ENCODE assay signal across 15 cellular contexts in the genomic region with DNA sequence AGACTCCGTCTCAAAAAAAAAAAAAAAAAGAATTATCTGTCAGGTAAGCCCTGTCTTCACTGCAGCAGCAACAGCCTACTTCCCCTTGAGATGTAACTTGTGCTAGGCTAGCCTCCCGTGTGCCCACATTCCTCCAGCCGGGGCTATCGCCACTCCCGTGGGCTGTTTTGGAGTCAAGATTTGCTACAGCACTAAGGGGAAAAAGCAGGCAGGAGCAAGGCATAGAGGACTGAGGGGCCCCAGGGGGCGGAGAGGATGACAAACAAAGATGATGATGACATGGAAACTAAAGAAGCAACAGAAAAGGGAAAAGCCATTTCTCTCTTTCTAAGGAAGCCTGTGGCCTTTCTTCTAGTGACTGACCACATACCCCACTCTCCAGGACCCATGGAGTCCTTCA. TPM values are rescaled to one million over a fixed set of nuclear protein-coding genes. Genes with fewer than 3 reads are reported as not detected.
DNase-seq lines count a peak whose midpoint lies in the region; ATAC-seq, FAIRE-seq and TF ChIP-seq lines count a peak whose summit lies in the region.
"Had no signal": no experiment of that assay in that cellular context is flagged by ENCODE, and none has a peak within 500 bp of the region (broad histone marks: within the 10 kb centered on the region; RNA-seq: fewer than 3 reads in every experiment).

No MANE protein-coding gene starts in this region.

- H3K9me3 Mint-ChIP-seq in activated CD4-positive, alpha-beta T cell treated with anti-CD3 and anti-CD28 coated beads for 36 hours (ENCODE audit: low read depth) = no peaks in the 10 kb centered on the region
- H3K9me3 Mint-ChIP-seq in activated T-cell treated with anti-CD3 and anti-CD28 coated beads, Interleukin-2, amount 50 U/mL, for 72 hours = no peaks in the 10 kb centered on the region

- no TSS peak for BruUV-seq in mammary epithelial cell (replicated peaks; lab: Mats Ljungman, UMichigan)

- H3K4me2 ChIP-seq in mammary epithelial cell (ENCODE audit: insufficient read depth, low read depth, low read length) = no peak overlapping the region

- H3K79me2 ChIP-seq in mammary epithelial cell (ENCODE audit: insufficient read depth, low read length) = no peaks in the 10 kb centered on the region

- H3K4me1 Mint-ChIP-seq in activated CD4-positive, alpha-beta T cell treated with anti-CD3 and anti-CD28 coated beads for 36 hours = peaks cover 59% of the 10 kb centered on the region
- H3K4me1 Mint-ChIP-seq in activated T-cell treated with anti-CD3 and anti-CD28 coated beads, Interleukin-2, amount 50 U/mL, for 72 hours (ENCODE audit: low read depth) = peaks cover 75% of the 10 kb centered on the region

- in situ Hi-C loops in mammary epithelial cell (cut with MboI; ENCODE audit: low sequenced_read_pairs in 2 of 2) = loop anchor here in 1 of 2 donors (10.0 kb wide), 1 partner anchor 64 kb away; no protein-coding TSS in a partner anchor

- H3K9me3 ChIP-seq in neutrophil (no peaks in the 10 kb centered on the region), upper lobe of left lung (no peaks in the 10 kb centered on the region), mammary epithelial cell (replicated peaks; ENCODE audit: insufficient read depth, low read length) (no peaks in the 10 kb centered on the region)
- H3K9me3 ChIP-seq: right lobe of liver had no signal

- no peaks in the 10 kb centered on the region for H4K20me1 ChIP-seq in mammary epithelial cell (ENCODE audit: insufficient read depth, low read length)

- H3K36me3 ChIP-seq in neutrophil = peaks cover 41% of the 10 kb centered on the region
- H3K36me3 ChIP-seq in upper lobe of left lung = peaks cover 9 to 38% (median 21%) of the 10 kb centered on the region in 4 donors
- peaks cover 6% of the 10 kb centered on the region for H3K36me3 ChIP-seq in mammary epithelial cell (ENCODE audit: insufficient read depth, low read length)

- CTCF ChIA-PET in activated CD4-positive, alpha-beta T cell treated with anti-CD3 and anti-CD28 coated beads for 36 hours (lab: Charles Lee) = interaction anchor here (0.6 to 8.0 kb wide), 8 partner anchors 10 to 444 kb away, joined by 3 to 195 read pairs (median 4); a partner anchor contains a TSS
- CTCF ChIA-PET in mammary epithelial cell (lab: Charles Lee; ENCODE audit: low non-redundant PET) = interaction anchor here (0.9 kb wide), 1 partner anchor 153 kb away, joined by 3 read pairs; no protein-coding TSS in a partner anchor

- peak; percentile 21 for ATAC-seq in activated CD4-positive, alpha-beta T cell treated with anti-CD3 and anti-CD28 coated beads for 36 hours
- peak; percentile 43 to 50 for ATAC-seq in activated T-cell treated with anti-CD3 and anti-CD28 coated beads, Interleukin-2, amount 50 U/mL, for 72 hours (replicated peaks in 1 of 2)
- no peak for ATAC-seq in upper lobe of left lung (ENCODE audit: low FRiP score in 2 of 2)
- ATAC-seq: right lobe of liver had no signal

- H3K27ac ChIP-seq in neutrophil = peak overlapping the region; percentile 96
- peak overlapping the region; percentile 5 to 80 (median 66) for H3K27ac ChIP-seq in upper lobe of left lung
- no peak overlapping the region for H3K27ac ChIP-seq in mammary epithelial cell (ENCODE audit: insufficient read depth, low read depth, low read length)

- H3K9ac ChIP-seq in mammary epithelial cell (ENCODE audit: insufficient read depth, low read length) = no peak overlapping the region

- H3K36me3 Mint-ChIP-seq in activated CD4-positive, alpha-beta T cell treated with anti-CD3 and anti-CD28 coated beads for 36 hours (ENCODE audit: low read depth) = peaks cover 47% of the 10 kb centered on the region
- H3K36me3 Mint-ChIP-seq in activated T-cell treated with anti-CD3 and anti-CD28 coated beads, Interleukin-2, amount 50 U/mL, for 72 hours (ENCODE audit: insufficient read depth in 2 of 2) = peaks cover 14 to 20% of the 10 kb centered on the region in 2 donors

- peak overlapping the region; percentile 99 for H3K27ac Mint-ChIP-seq in activated CD4-positive, alpha-beta T cell treated with anti-CD3 and anti-CD28 coated beads for 36 hours
- H3K27ac Mint-ChIP-seq in activated T-cell treated with anti-CD3 and anti-CD28 coated beads, Interleukin-2, amount 50 U/mL, for 72 hours = peak overlapping the region; percentile 99

- TF ChIP-seq EP300 in upper lobe of left lung (IDR thresholded peaks at IDR 0.05) = no peak

- no peaks in the 10 kb centered on the region for H3K27me3 Mint-ChIP-seq in activated CD4-positive, alpha-beta T cell treated with anti-CD3 and anti-CD28 coated beads for 36 hours
- H3K27me3 Mint-ChIP-seq in activated T-cell treated with anti-CD3 and anti-CD28 coated beads, Interleukin-2, amount 50 U/mL, for 72 hours (ENCODE audit: low read depth) = no peaks in the 10 kb centered on the region

- dilution Hi-C loops in mammary epithelial cell (cut with HindIII; ENCODE audit: low sequenced_read_pairs) = loop anchor here (5.0 kb wide), 1 partner anchor 61 kb away; no protein-coding TSS in a partner anchor

- no peak for FAIRE-seq in D721Med (lab: Jason Lieb, UNC)
- FAIRE-seq: A204.1 had no signal

- H3K4me3 ChIP-seq in neutrophil (ENCODE audit: low read depth in 1 of 2, low read length in 1 of 2) = peak overlapping the region; percentile 71 to 97
- peak overlapping the region in 1 of 4 donors; percentile 50 for H3K4me3 ChIP-seq in upper lobe of left lung
- H3K4me3 ChIP-seq in mammary epithelial cell (replicated peaks in 1 of 3; ENCODE audit: insufficient read depth in 1 of 3, low read depth in 2 of 3, low read length in 3 of 3) = no peak overlapping the region
- H3K4me3 ChIP-seq: cardiac muscle cell had no signal

- intact Hi-C loops in activated CD4-positive, alpha-beta T cell treated with anti-CD3 and anti-CD28 coated beads for 36 hours (cut with DNase I, micrococcal nuclease) = loop anchor here (5.0 kb wide), 3 partner anchors 39 to 596 kb away; a partner anchor contains a TSS
- intact Hi-C loops in mammary epithelial cell (cut with micrococcal nuclease) = loop anchor here (5.0 kb wide), 1 partner anchor 151 kb away; a partner anchor contains a TSS

- peak; percentile 83 for DNase-seq in activated CD4-positive, alpha-beta T cell treated with anti-CD3 and anti-CD28 coated beads for 36 hours
- no peak for DNase-seq in activated CD4-positive, alpha-beta T cell treated with anti-CD3 and anti-CD28 coated beads for 1 hour
- DNase-seq in activated T-cell treated with anti-CD3 and anti-CD28 coated beads, Interleukin-2, amount 50 U/mL, for 72 hours = peak; percentile 66 to 73
- DNase-seq in upper lobe of left lung (no peak), mammary epithelial cell (no peak), D721Med (ENCODE audit: insufficient read length, low spot score) (no peak), D341Med (ENCODE audit: low spot score) (no peak)
- DNase-seq: foreskin melanocyte, HCEC 1CT, right lobe of liver had no signal

- H2AFZ ChIP-seq in mammary epithelial cell (ENCODE audit: low read depth, low read length) = no peak overlapping the region

- POLR2A ChIA-PET in activated CD4-positive, alpha-beta T cell treated with anti-CD3 and anti-CD28 coated beads for 36 hours (lab: Charles Lee) = interaction anchor here (0.5 to 2.9 kb wide), 5 partner anchors 7 to 121 kb away, joined by 3 to 9 read pairs (median 6); a partner anchor contains a TSS

- TF ChIP-seq POLR2A in upper lobe of left lung (IDR thresholded peaks at IDR 0.05) = no peak

- H3K4me3 Mint-ChIP-seq in activated CD4-positive, alpha-beta T cell treated with anti-CD3 and anti-CD28 coated beads for 36 hours = peak overlapping the region; percentile 88
- peak overlapping the region; percentile 94 to 99 for H3K4me3 Mint-ChIP-seq in activated T-cell treated with anti-CD3 and anti-CD28 coated beads, Interleukin-2, amount 50 U/mL, for 72 hours

- WGBS in upper lobe of left lung, 2 donors = 76 to 77% methylated on average over 6 of the region's 6 CpGs
- 70% methylated on average over 5 of the region's 6 CpGs for WGBS in mammary epithelial cell (ENCODE audit: low coverage, missing lambda C conversion rate)

- H3K27me3 ChIP-seq in neutrophil (no peaks in the 10 kb centered on the region), upper lobe of left lung (no peaks in the 10 kb centered on the region), mammary epithelial cell (ENCODE audit: insufficient read depth, low read length) (no peaks in the 10 kb centered on the region)
- H3K27me3 ChIP-seq: cardiac muscle cell, right lobe of liver had no signal

- H3K4me1 ChIP-seq in neutrophil (ENCODE audit: control insufficient read depth in 1 of 2, insufficient read depth in 1 of 2, low read depth in 1 of 2, low read length in 1 of 2) (peaks cover 48 to 69% of the 10 kb centered on the region in 2 experiments), upper lobe of left lung (peaks cover 5 to 26% (median 11%) of the 10 kb centered on the region in 4 donors), mammary epithelial cell (ENCODE audit: insufficient read depth, low read length) (peaks cover 3% of the 10 kb centered on the region)
- H3K4me1 ChIP-seq: right lobe of liver had no signal

- TF ChIP-seq CTCF in neutrophil (IDR thresholded peaks at IDR 0.05) = no peak
- no peak for TF ChIP-seq CTCF in upper lobe of left lung (IDR thresholded peaks at IDR 0.05)
- no peak for TF ChIP-seq CTCF in mammary epithelial cell (conservative IDR thresholded peaks at IDR 0.05 in 1 of 2, IDR thresholded peaks at IDR 0.05 in 1 of 2; ENCODE audit: extremely low read depth in 1 of 2, insufficient read depth in 1 of 2, low read depth in 1 of 2, low read length in 2 of 2)
- TF ChIP-seq CTCF in D721Med (IDR thresholded peaks at IDR 0.05; ENCODE audit: insufficient read depth, missing control alignments) = no peak

RNA-seq across cellular contexts. Expression of a gene that starts 1.9 kb away (rescaled TPM):
- 10 to 100 TPM; 18.4 to 19.2 TPM for total RNA-seq in activated CD4-positive, alpha-beta T cell treated with anti-CD3 and anti-CD28 coated beads for 36 hours
- total RNA-seq in activated T-cell treated with anti-CD3 and anti-CD28 coated beads, Interleukin-2, amount 50 U/mL, for 72 hours = 10 to 100 TPM; 14.7 to 17.1 TPM
- total RNA-seq in upper lobe of left lung (10 to 100 TPM in 5 of 6 donors, 1 to 10 TPM in 1; 7.4 to 19.1 (median 15.8) TPM), mammary epithelial cell (not detected)
- polyA plus RNA-seq in mammary epithelial cell = not detected
- polyA minus RNA-seq in mammary epithelial cell = not detected

RNA-seq across cellular contexts. Expression of a gene that starts 7.4 kb away (rescaled TPM):
- 1 to 10 TPM; 4.3 to 5.1 TPM for total RNA-seq in activated CD4-positive, alpha-beta T cell treated with anti-CD3 and anti-CD28 coated beads for 36 hours
- 1 to 10 TPM; 5.2 to 6.1 TPM for total RNA-seq in activated T-cell treated with anti-CD3 and anti-CD28 coated beads, Interleukin-2, amount 50 U/mL, for 72 hours
- total RNA-seq in upper lobe of left lung = 10 to 100 TPM in 1 of 6 donors, 1 to 10 TPM in 5; 2.2 to 16.8 (median 6.2) TPM
- 1 to 10 TPM; 7.3 to 9.7 TPM for total RNA-seq in mammary epithelial cell
- polyA plus RNA-seq in mammary epithelial cell = 3.8 TPM
- polyA minus RNA-seq in mammary epithelial cell = 21.4 TPM

RNA-seq across cellular contexts. Expression of a gene that starts 7.6 kb away (rescaled TPM):
- 10 to 100 TPM; 64.3 to 90.8 TPM for total RNA-seq in activated CD4-positive, alpha-beta T cell treated with anti-CD3 and anti-CD28 coated beads for 36 hours
- total RNA-seq in activated T-cell treated with anti-CD3 and anti-CD28 coated beads, Interleukin-2, amount 50 U/mL, for 72 hours = 100 to 1,000 TPM in 1 of 2 donors, 10 to 100 TPM in 1; 87.1 to 103 TPM
- total RNA-seq in upper lobe of left lung (10 to 100 TPM in 5 of 6 donors, 1 to 10 TPM in 1; 8.9 to 50.3 (median 25.9) TPM), mammary epithelial cell (10 to 100 TPM; 24.8 to 47.6 TPM)
- polyA plus RNA-seq in mammary epithelial cell = 30.1 TPM
- polyA minus RNA-seq in mammary epithelial cell = 20.5 TPM

RNA-seq across cellular contexts. Expression of a gene that starts 11.9 kb away (rescaled TPM):
- 1 to 10 TPM; 3.2 to 3.5 TPM for total RNA-seq in activated CD4-positive, alpha-beta T cell treated with anti-CD3 and anti-CD28 coated beads for 36 hours
- total RNA-seq in activated T-cell treated with anti-CD3 and anti-CD28 coated beads, Interleukin-2, amount 50 U/mL, for 72 hours = 1 to 10 TPM; 1.9 to 4.3 TPM
- total RNA-seq in upper lobe of left lung (10 to 100 TPM in 1 of 6 donors, 1 to 10 TPM in 5; 2.1 to 13.6 (median 5.8) TPM), mammary epithelial cell (1 to 10 TPM in 1 of 2 donors, under 1 TPM in 1; 0.50 to 1.6 TPM)
- polyA plus RNA-seq in mammary epithelial cell = 0.44 TPM
- 0.10 TPM for polyA minus RNA-seq in mammary epithelial cell

RNA-seq across cellular contexts. Expression of a gene that starts 17.5 kb away (rescaled TPM):
- total RNA-seq in activated CD4-positive, alpha-beta T cell treated with anti-CD3 and anti-CD28 coated beads for 36 hours = 1 to 10 TPM in 1 of 2 experiments, under 1 TPM in 1; 0.69 to 2.3 TPM
- 1 to 10 TPM; 1.8 to 3.2 TPM for total RNA-seq in activated T-cell treated with anti-CD3 and anti-CD28 coated beads, Interleukin-2, amount 50 U/mL, for 72 hours
- total RNA-seq in upper lobe of left lung (under 1 TPM in 2 of 6 donors, not detected in 4; 0.57 to 0.88 TPM), mammary epithelial cell (not detected)
- polyA plus RNA-seq in mammary epithelial cell = 0.23 TPM
- polyA minus RNA-seq in mammary epithelial cell = not detected
- total RNA-seq: liver, right lobe of liver, temporal lobe had no signal
- polyA plus RNA-seq: cardiac muscle cell, liver had no signal

Comparison
In these comparisons a context has a peak if more than half of its experiments do, and no peak if none do; other contexts are left out.
1. DNase-seq: peak in activated CD4-positive, alpha-beta T cell treated with anti-CD3 and anti-CD28 coated beads for 36 hours (single experiment) and activated T-cell treated with anti-CD3 and anti-CD28 coated beads, Interleukin-2, amount 50 U/mL, for 72 hours (2 of 2); none in activated CD4-positive, alpha-beta T cell treated with anti-CD3 and anti-CD28 coated beads for 1 hour (single experiment), upper lobe of left lung (0 of 2), mammary epithelial cell (single experiment), D721Med (single experiment) and D341Med (single experiment).
2. ATAC-seq: peak in activated CD4-positive, alpha-beta T cell treated with anti-CD3 and anti-CD28 coated beads for 36 hours (single experiment) and activated T-cell treated with anti-CD3 and anti-CD28 coated beads, Interleukin-2, amount 50 U/mL, for 72 hours (2 of 2); none in upper lobe of left lung (0 of 2).
3. H3K4me3 ChIP-seq: peak in neutrophil (2 of 2); none in mammary epithelial cell (0 of 3).
4. RNA of a gene that starts 1.9 kb away (total RNA-seq): 18.4 to 19.2 TPM in activated CD4-positive, alpha-beta T cell treated with anti-CD3 and anti-CD28 coated beads for 36 hours, 14.7 to 17.1 TPM in activated T-cell treated with anti-CD3 and anti-CD28 coated beads, Interleukin-2, amount 50 U/mL, for 72 hours and 7.4 to 19.1 TPM in upper lobe of left lung; not detected in mammary epithelial cell; every median in the first group is over 4 times any median in the second.